18 cellular contexts compared by ENCODE assay signal in genomic region chr10:75180592-75180991, GRCh38. TPM values are rescaled to one million over a fixed set of nuclear protein-coding genes. Genes with fewer than 3 reads are reported as not detected.
DNase-seq lines count a peak whose midpoint lies in the region; ATAC-seq and TF ChIP-seq lines count a peak whose summit lies in the region.
"Had no signal": no experiment of that assay in that cellular context is flagged by ENCODE, and none has a peak within 500 bp of the region (broad histone marks: within the 10 kb centered on the region; RNA-seq: fewer than 3 reads in every experiment).

No MANE protein-coding gene starts in this region.

- no TSS peak for BruUV-seq in PC-9 (replicated peaks; lab: Mats Ljungman, UMichigan)

- CTCF ChIA-PET in PC-9 (lab: Charles Lee), result no interaction called here

- intact Hi-C loops in PC-9 (cut with micrococcal nuclease; ENCODE audit: unreplicated experiment) (no loop called here), tibial artery (cut with DNase I; ENCODE audit: low total_unique reads) (no loop called here), mucosa of descending colon (cut with DNase I, micrococcal nuclease) (no loop called here)

- no peak overlapping the region for H2AFZ ChIP-seq in PC-9

- TF ChIP-seq CTCF in AG09309 (IDR thresholded peaks at IDR 0.05; ENCODE audit: control insufficient read depth, insufficient read depth, low read depth, low read length, missing control alignments), result no peak
- TF ChIP-seq CTCF in PC-9 (conservative IDR thresholded peaks at IDR 0.05), result no peak
- no peak for TF ChIP-seq CTCF in choroid plexus epithelial cell (conservative IDR thresholded peaks at IDR 0.05; ENCODE audit: low read depth, low read length)
- no peak for TF ChIP-seq CTCF in tibial artery (IDR thresholded peaks at IDR 0.05)
- no peak for TF ChIP-seq CTCF in mucosa of descending colon (IDR thresholded peaks at IDR 0.05)

- POLR2A ChIA-PET in PC-9 (lab: Charles Lee; ENCODE audit: unreplicated experiment), result interaction anchor here (0.6 kb wide), 1 partner anchor 55 kb away, joined by 3 read pairs; no protein-coding TSS in a partner anchor

- H3K9me3 ChIP-seq in PC-9 (ENCODE audit: insufficient read depth, low read depth) (no peaks in the 10 kb centered on the region), tibial artery (no peaks in the 10 kb centered on the region), mucosa of descending colon (no peaks in the 10 kb centered on the region)
- H3K9me3 ChIP-seq: left lung had no signal

- DNase-seq in AG09309 (ENCODE audit: low read depth), result peak; percentile 41
- DNase-seq in PC-9, result no peak
- peak; percentile 24 for DNase-seq in choroid plexus epithelial cell (ENCODE audit: low read depth)
- peak; percentile 35 for DNase-seq in hepatic stellate cell (ENCODE audit: low spot score)
- no peak for DNase-seq in tibial artery
- DNase-seq in mucosa of descending colon, result no peak
- DNase-seq: activated CD4-positive, alpha-beta T cell treated with anti-CD3 and anti-CD28 coated beads, Interleukin-2, amount 50 U/mL, for 4 hours; activated T-cell treated with anti-CD3 and anti-CD28 coated beads, Interleukin-2, amount 50 U/mL, for 72 hours; amygdala; CD4-positive, alpha-beta memory T cell; DMS79; GOT3; left lung; NCI-H1930; stimulated activated CD4-positive, alpha-beta T cell treated with anti-CD3 and anti-CD28 coated beads, Interleukin-2, amount 100 ng/mL, for 48 hours; T-cell had no signal

- H3K27ac ChIP-seq in PC-9 (peak overlapping the region; percentile 37; the same call in 1 of the 2 replicates), tibial artery (peak overlapping the region in 1 of 2 donors; percentile 0)
- H3K27ac ChIP-seq: left lung had no signal

- H3K4me3 ChIP-seq in AG09309 (ENCODE audit: control insufficient read depth, low read depth, low read length), result no peak overlapping the region
- H3K4me3 ChIP-seq in PC-9, result no peak overlapping the region
- no peak overlapping the region for H3K4me3 ChIP-seq in choroid plexus epithelial cell (ENCODE audit: low read depth, low read length)
- H3K4me3 ChIP-seq in tibial artery, result no peak overlapping the region
- H3K4me3 ChIP-seq in mucosa of descending colon, result no peak overlapping the region
- H3K4me3 ChIP-seq: left lung had no signal

- H3K4me2 ChIP-seq in PC-9, result peak overlapping the region; percentile 41; the same call in 1 of the 2 replicates

- no peaks in the 10 kb centered on the region for H4K20me1 ChIP-seq in PC-9 (ENCODE audit: insufficient read depth)

- ATAC-seq in HG03457 (IDR thresholded peaks at IDR 0.05; ENCODE audit: unreplicated experiment) (no peak), GM18870 (IDR thresholded peaks at IDR 0.05; ENCODE audit: unreplicated experiment) (no peak), mucosa of descending colon (no peak)
- ATAC-seq: left lung, T-cell had no signal

- no peaks in the 10 kb centered on the region for H3K9me2 ChIP-seq in PC-9 (ENCODE audit: insufficient read depth)

- H3K27me3 ChIP-seq in PC-9 (ENCODE audit: insufficient read depth, low read depth) (no peaks in the 10 kb centered on the region), tibial artery (no peaks in the 10 kb centered on the region)
- H3K27me3 ChIP-seq: left lung had no signal

- peaks cover 6% of the 10 kb centered on the region; the same call in 1 of the 2 replicates for H3K36me3 ChIP-seq in PC-9 (ENCODE audit: low read depth)
- H3K36me3 ChIP-seq in tibial artery, result peaks cover 8 to 21% (median 12%) of the 10 kb centered on the region in 3 donors
- no peaks in the 10 kb centered on the region for H3K36me3 ChIP-seq in mucosa of descending colon (ENCODE audit: low read depth)

- no peaks in the 10 kb centered on the region; the same call in 1 of the 2 replicates for H3K79me2 ChIP-seq in PC-9 (ENCODE audit: low read depth)

- H3F3A ChIP-seq in PC-9 (ENCODE audit: insufficient read depth, low read depth), result peaks cover 11% of the 10 kb centered on the region; the same call in 1 of the 2 replicates

- H3K4me1 ChIP-seq in PC-9 (replicated peaks; ENCODE audit: insufficient read depth) (peaks cover 18% of the 10 kb centered on the region), tibial artery (peaks cover 0 to 13% (median 0%) of the 10 kb centered on the region in 4 donors), mucosa of descending colon (ENCODE audit: low read depth) (peaks cover 6% of the 10 kb centered on the region)
- H3K4me1 ChIP-seq: left lung had no signal

RNA-seq across cellular contexts. Expression of gene VDAC2, which starts 30.0 kb away (rescaled TPM):
- total RNA-seq in PC-9 (2021) (241 and 243 TPM in 2 replicates), mucosa of descending colon (100 to 1,000 TPM; 265 to 296 (median 284) TPM)

RNA-seq across cellular contexts. Expression of gene COMTD1, which starts 55.2 kb away (rescaled TPM):
- total RNA-seq in PC-9 (2021), result 20.5 and 25.1 TPM in 2 replicates
- 10 to 100 TPM; 42.9 to 76.3 (median 72.3) TPM for total RNA-seq in mucosa of descending colon

Comparison
In these comparisons a context has a peak if more than half of its experiments do, and no peak if none do; other contexts are left out.
1. DNase-seq: peak in AG09309 (single experiment), choroid plexus epithelial cell (single experiment) and hepatic stellate cell (single experiment); none in PC-9 (0 of 2), tibial artery (0 of 2) and mucosa of descending colon (0 of 3).